24 cellular contexts compared by ENCODE assay signal in the genomic region with DNA sequence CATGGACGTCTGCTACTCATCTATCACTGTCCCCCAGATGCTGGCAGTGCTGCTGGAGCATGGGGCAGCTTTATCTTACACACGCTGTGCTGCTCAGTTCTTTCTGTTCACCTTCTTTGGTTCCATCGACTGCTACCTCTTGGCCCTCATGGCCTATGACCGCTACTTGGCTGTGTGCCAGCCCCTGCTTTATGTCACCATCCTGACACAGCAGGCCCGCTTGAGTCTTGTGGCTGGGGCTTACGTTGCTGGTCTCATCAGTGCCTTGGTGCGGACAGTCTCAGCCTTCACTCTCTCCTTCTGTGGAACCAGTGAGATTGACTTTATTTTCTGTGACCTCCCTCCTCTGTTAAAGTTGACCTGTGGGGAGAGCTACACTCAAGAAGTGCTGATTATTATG. TPM values are rescaled to one million over a fixed set of nuclear protein-coding genes. Genes with fewer than 3 reads are reported as not detected.
"Had no signal": no experiment of that assay in that cellular context is flagged by ENCODE, and none has a peak within 500 bp of the region (broad histone marks: within the 10 kb centered on the region; RNA-seq: fewer than 3 reads in every experiment).

No MANE protein-coding gene starts in this region.

- DNase-seq: activated CD4-positive, alpha-beta memory T cell treated with anti-CD3 and anti-CD28 coated beads, Interleukin-2, amount 10 ng/mL, durations not matched to agents 7 days and 5 days; activated CD4-positive, CD25-positive, alpha-beta regulatory T cell treated with anti-CD3 and anti-CD28 coated beads, Interleukin-2, amount 50 U/mL, for 72 hours; activated CD8-positive, alpha-beta memory T cell treated with anti-CD3 and anti-CD28 coated beads, Interleukin-2, amount 50 U/mL, for 4 hours; activated naive CD8-positive, alpha-beta T cell treated with anti-CD3 and anti-CD28 coated beads for 36 hours; activated T-cell treated with anti-CD3 and anti-CD28 coated beads, Interleukin-2, amount 50 U/mL, for 48 hours; amygdala; central memory CD4-positive, alpha-beta T cell; colonic mucosa; nucleus accumbens; small intestine; stimulated activated CD4-positive, alpha-beta T cell treated with anti-CD3 and anti-CD28 coated beads, Interleukin-4, amount 100 ng/mL, for 24 hours; stimulated activated naive CD4-positive, alpha-beta T cell; T1000; transverse colon had no signal

- H3K27ac ChIP-seq: body of pancreas, colonic mucosa, esophagus muscularis mucosa, hepatocyte, right atrium auricular region, transverse colon had no signal

- H3K4me3 ChIP-seq: body of pancreas, colonic mucosa, esophagus muscularis mucosa, hepatocyte, right atrium auricular region, transverse colon had no signal

- H3K27me3 ChIP-seq: body of pancreas, colonic mucosa, esophagus muscularis mucosa, hepatocyte, right atrium auricular region, transverse colon had no signal

RNA-seq across cellular contexts. Expression of gene OR9Q2, which starts 9.2 kb away (rescaled TPM):
- total RNA-seq: activated CD4-positive, alpha-beta memory T cell treated with anti-CD3 and anti-CD28 coated beads, Interleukin-2, amount 10 ng/mL, durations not matched to agents 7 days and 5 days; activated naive CD8-positive, alpha-beta T cell treated with anti-CD3 and anti-CD28 coated beads for 36 hours; body of pancreas; colonic mucosa; esophagus muscularis mucosa; hepatocyte; kidney epithelial cell; mesenteric fat pad; natural killer cell treated with Interleukin-12 subunit alpha and Interleukin-12 subunit beta and Interleukin-15 and Interleukin-18, amount 100 ng/mL, for 72 hours; progenitor cell of endocrine pancreas; right atrium auricular region; subcutaneous adipose tissue; transverse colon had no signal

RNA-seq across cellular contexts. Expression of gene OR1S2, which starts 24.3 kb away (rescaled TPM):
- total RNA-seq: activated CD4-positive, alpha-beta memory T cell treated with anti-CD3 and anti-CD28 coated beads, Interleukin-2, amount 10 ng/mL, durations not matched to agents 7 days and 5 days; activated naive CD8-positive, alpha-beta T cell treated with anti-CD3 and anti-CD28 coated beads for 36 hours; body of pancreas; colonic mucosa; esophagus muscularis mucosa; hepatocyte; kidney epithelial cell; lower leg skin; mesenteric fat pad; natural killer cell treated with Interleukin-12 subunit alpha and Interleukin-12 subunit beta and Interleukin-15 and Interleukin-18, amount 100 ng/mL, for 72 hours; progenitor cell of endocrine pancreas; right atrium auricular region; subcutaneous adipose tissue; transverse colon had no signal

RNA-seq across cellular contexts. Expression of gene OR1S1, which starts 32.9 kb away (rescaled TPM):
- total RNA-seq: activated CD4-positive, alpha-beta memory T cell treated with anti-CD3 and anti-CD28 coated beads, Interleukin-2, amount 10 ng/mL, durations not matched to agents 7 days and 5 days; activated naive CD8-positive, alpha-beta T cell treated with anti-CD3 and anti-CD28 coated beads for 36 hours; body of pancreas; colonic mucosa; esophagus muscularis mucosa; hepatocyte; kidney epithelial cell; lower leg skin; mesenteric fat pad; natural killer cell treated with Interleukin-12 subunit alpha and Interleukin-12 subunit beta and Interleukin-15 and Interleukin-18, amount 100 ng/mL, for 72 hours; progenitor cell of endocrine pancreas; right atrium auricular region; subcutaneous adipose tissue; transverse colon had no signal

RNA-seq across cellular contexts. Expression of gene OR10Q1, which starts 49.1 kb away (rescaled TPM):
- total RNA-seq: activated CD4-positive, alpha-beta memory T cell treated with anti-CD3 and anti-CD28 coated beads, Interleukin-2, amount 10 ng/mL, durations not matched to agents 7 days and 5 days; activated naive CD8-positive, alpha-beta T cell treated with anti-CD3 and anti-CD28 coated beads for 36 hours; body of pancreas; colonic mucosa; esophagus muscularis mucosa; kidney epithelial cell; lower leg skin; mesenteric fat pad; natural killer cell treated with Interleukin-12 subunit alpha and Interleukin-12 subunit beta and Interleukin-15 and Interleukin-18, amount 100 ng/mL, for 72 hours; progenitor cell of endocrine pancreas; right atrium auricular region; subcutaneous adipose tissue; transverse colon had no signal

RNA-seq across cellular contexts. Expression of gene OR9I1, which starts 54.3 kb away (rescaled TPM):
- total RNA-seq: activated CD4-positive, alpha-beta memory T cell treated with anti-CD3 and anti-CD28 coated beads, Interleukin-2, amount 10 ng/mL, durations not matched to agents 7 days and 5 days; activated naive CD8-positive, alpha-beta T cell treated with anti-CD3 and anti-CD28 coated beads for 36 hours; body of pancreas; colonic mucosa; esophagus muscularis mucosa; hepatocyte; kidney epithelial cell; lower leg skin; mesenteric fat pad; natural killer cell treated with Interleukin-12 subunit alpha and Interleukin-12 subunit beta and Interleukin-15 and Interleukin-18, amount 100 ng/mL, for 72 hours; progenitor cell of endocrine pancreas; right atrium auricular region; subcutaneous adipose tissue; transverse colon had no signal
